In the genomic region with DNA sequence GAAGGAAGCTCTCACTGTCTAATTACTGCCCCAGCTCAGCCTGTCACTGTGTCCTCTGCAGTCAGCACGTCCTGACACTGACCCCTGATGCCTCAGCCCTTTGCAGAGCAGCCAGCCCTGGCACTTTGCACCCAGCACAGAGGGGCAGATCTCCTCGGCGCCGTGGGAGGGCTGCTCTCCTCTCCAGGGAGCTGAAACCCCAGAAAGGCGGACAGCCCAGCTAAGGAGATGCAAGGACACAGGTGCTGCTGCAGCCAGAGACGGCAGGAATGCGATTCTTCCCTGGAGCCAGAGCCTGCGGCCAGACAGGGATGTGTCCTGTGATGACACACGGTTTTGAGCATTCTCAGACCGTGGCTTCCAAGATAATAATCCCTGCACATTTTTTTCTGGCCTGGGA, we compare ENCODE assay signal across 16 cellular contexts. TPM values are rescaled to one million over a fixed set of nuclear protein-coding genes. Genes with fewer than 3 reads are reported as not detected.
DNase-seq lines count a peak whose midpoint lies in the region; ATAC-seq, FAIRE-seq and TF ChIP-seq lines count a peak whose summit lies in the region.
"Had no signal": no experiment of that assay in that cellular context is flagged by ENCODE, and none has a peak within 500 bp of the region (broad histone marks: within the 10 kb centered on the region; RNA-seq: fewer than 3 reads in every experiment).

No MANE protein-coding gene starts in this region.

- FAIRE-seq in HTR-8/SVneo (lab: Jason Lieb, UNC), result no peak
- FAIRE-seq: GM12878, H54, RCC 7860 had no signal

- H4K20me1 ChIP-seq in neural cell (ENCODE audit: insufficient read depth), result no peaks in the 10 kb centered on the region
- H4K20me1 ChIP-seq: BLaER1 treated with 17β-estradiol and CSF1 and Interleukin-3, amounts not matched to agents 10 nM and 100 nM had no signal

- no peak for TF ChIP-seq EP300 in neural cell (conservative IDR thresholded peaks at IDR 0.05; ENCODE audit: poor library complexity, severe bottlenecking)

- TF ChIP-seq CTCF in neural cell (IDR thresholded peaks at IDR 0.05; ENCODE audit: poor library complexity, severe bottlenecking), result no peak
- no peak for TF ChIP-seq CTCF in colonic mucosa (IDR thresholded peaks at IDR 0.05)

- no peak for TF ChIP-seq RAD21 in neural cell (conservative IDR thresholded peaks at IDR 0.05)

- no peak overlapping the region for H2AFZ ChIP-seq in neural cell (ENCODE audit: low read depth, low read length)

- no peak overlapping the region for H3K4me2 ChIP-seq in neural cell (ENCODE audit: low read length)
- H3K4me2 ChIP-seq: BLaER1 treated with 17β-estradiol and CSF1 and Interleukin-3, amounts not matched to agents 10 nM and 100 nM had no signal

- intact Hi-C loops in posterior vena cava (cut with DNase I) (no loop called here), colonic mucosa (cut with DNase I) (no loop called here)

- H3F3A ChIP-seq in neural cell (ENCODE audit: insufficient read depth, low read length, poor library complexity, severe bottlenecking), result peaks cover 6% of the 10 kb centered on the region

- H3K4me1 ChIP-seq in colonic mucosa, result no peaks in the 10 kb centered on the region
- H3K4me1 ChIP-seq: BLaER1 treated with 17β-estradiol and CSF1 and Interleukin-3, amounts not matched to agents 10 nM and 100 nM had no signal

- ATAC-seq in esophagus mucosa, result no peak
- ATAC-seq: GM12878 had no signal

- H3K9me2 ChIP-seq in neural cell (ENCODE audit: insufficient read depth, low read length), result no peaks in the 10 kb centered on the region

- H3K27ac ChIP-seq in neural cell (ENCODE audit: low read length), result no peak overlapping the region
- no peak overlapping the region for H3K27ac ChIP-seq in colonic mucosa
- H3K27ac ChIP-seq: BLaER1 treated with 17β-estradiol and CSF1 and Interleukin-3, amounts not matched to agents 10 nM and 100 nM had no signal

- peaks cover 7% of the 10 kb centered on the region for H3K9me3 ChIP-seq in neural cell (ENCODE audit: low read length)
- no peaks in the 10 kb centered on the region for H3K9me3 ChIP-seq in colonic mucosa

- H3K4me3 ChIP-seq in neural cell (ENCODE audit: low read length) (no peak overlapping the region), colonic mucosa (no peak overlapping the region)
- H3K4me3 ChIP-seq: BLaER1 treated with 17β-estradiol and CSF1 and Interleukin-3, amounts not matched to agents 10 nM and 100 nM; GM12878 had no signal

- H3K9ac ChIP-seq in neural cell (ENCODE audit: low read length) (no peak overlapping the region), colonic mucosa (ENCODE audit: low read depth in 2 of 2, low read length in 2 of 2) (no peak overlapping the region)
- H3K9ac ChIP-seq: BLaER1 treated with 17β-estradiol and CSF1 and Interleukin-3, amounts not matched to agents 10 nM and 100 nM had no signal

- H3K27me3 ChIP-seq in neural cell (ENCODE audit: insufficient read depth, low read depth, low read length) (no peaks in the 10 kb centered on the region), colonic mucosa (no peaks in the 10 kb centered on the region)
- H3K27me3 ChIP-seq: BLaER1 treated with 17β-estradiol and CSF1 and Interleukin-3, amounts not matched to agents 10 nM and 100 nM had no signal

- DNase-seq in Daoy (ENCODE audit: low read depth) (peak; percentile 47), HTR-8/SVneo (ENCODE audit: insufficient read length, low spot score) (peak; percentile 34), SK-N-DZ (ENCODE audit: low spot score) (peak; percentile 29), posterior vena cava (ENCODE audit: low spot score) (no peak), NCI-H1105 treated with DMSO at 0.1 percent for 48 hours (lab: John Stamatoyannopoulos, UW) (no peak), colonic mucosa (no peak)
- DNase-seq: DMS 273 treated with DMSO at 0.1 percent for 48 hours, NCI-H774, SIG-M5 had no signal

- no peaks in the 10 kb centered on the region for H3K79me2 ChIP-seq in neural cell (replicated peaks; ENCODE audit: insufficient read depth, low read length)

- H3K36me3 ChIP-seq in neural cell (ENCODE audit: insufficient read depth, low read length) (no peaks in the 10 kb centered on the region), colonic mucosa (no peaks in the 10 kb centered on the region)
- H3K36me3 ChIP-seq: BLaER1 treated with 17β-estradiol and CSF1 and Interleukin-3, amounts not matched to agents 10 nM and 100 nM had no signal

TF ChIP-seq in neural cell, 6 proteins besides CTCF, POLR2A, EP300 and RAD21:
- TF ChIP-seq SMC3 (conservative IDR thresholded peaks at IDR 0.05; ENCODE audit: poor library complexity) (no peak), POLR2AphosphoS5 (IDR thresholded peaks at IDR 0.05) (peak; percentile 25)
TF ChIP-seq in neural cell: peak in this region for 1.

RNA-seq across cellular contexts. Expression of a gene that starts 34.5 kb away (rescaled TPM):
- 0.24 TPM in 1 of 2 replicates, not detected in the other for total RNA-seq in Daoy (2014; rRNA removed; shearing (Covaris generic))
- polyA plus RNA-seq in SK-N-DZ (2014; cell fraction: cytosol; rRNA removed), result 5.8 and 6.5 TPM in 2 replicates
- 4.6 and 5.7 TPM in 2 replicates for polyA plus RNA-seq in SK-N-DZ (2014; cell fraction: nucleus; rRNA removed)
- 8.7 and 9.8 TPM in 2 replicates for polyA plus RNA-seq in neural cell
- polyA minus RNA-seq in neural cell, result 11.2 and 13.8 TPM in 2 replicates
- total RNA-seq in posterior vena cava (not detected), colonic mucosa (not detected), esophagus mucosa (not detected)
- polyA plus RNA-seq: IgD-negative memory B cell had no signal

Comparison
In these comparisons a context has a peak if more than half of its experiments do, and no peak if none do; other contexts are left out.
1. DNase-seq: peak in Daoy (single experiment), HTR-8/SVneo (single experiment) and SK-N-DZ (single experiment); none in posterior vena cava (single experiment), NCI-H1105 treated with DMSO at 0.1 percent for 48 hours (single experiment) and colonic mucosa (single experiment).